Comparison of ENCODE assay signal across 20 cellular contexts in the genomic region with DNA sequence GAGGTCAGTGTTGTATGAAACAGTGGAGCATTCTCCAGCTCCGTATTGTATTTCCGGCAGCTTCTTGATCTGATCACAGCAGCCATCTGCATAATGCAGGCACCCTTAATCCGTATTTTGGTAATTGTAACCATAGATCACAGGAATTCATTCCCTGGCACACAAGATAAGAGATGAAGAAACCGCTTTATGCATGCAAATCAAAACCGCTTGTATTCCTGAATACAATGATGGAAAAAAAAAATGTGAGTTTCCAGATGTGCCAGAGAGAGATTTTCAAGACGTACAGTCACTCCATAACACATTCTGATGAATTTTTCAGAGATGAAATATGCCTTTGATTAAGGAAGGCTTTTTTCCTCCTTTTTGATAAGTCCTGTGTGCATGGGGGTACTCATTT.
DNase-seq lines count a peak whose midpoint lies in the region; TF ChIP-seq lines count a peak whose summit lies in the region.
"Had no signal": no experiment of that assay in that cellular context is flagged by ENCODE, and none has a peak within 500 bp of the region (broad histone marks: within the 10 kb centered on the region; RNA-seq: fewer than 3 reads in every experiment).

No MANE protein-coding gene starts in this region.

- H3K9me3 ChIP-seq in GM23248 (ENCODE audit: low read depth) (no peaks in the 10 kb centered on the region), adipocyte (ENCODE audit: control insufficient read depth, low read length) (peaks cover 4% of the 10 kb centered on the region)

- TF ChIP-seq CTCF in nephron progenitor cell (IDR thresholded peaks at IDR 0.05) = no peak

- H3K4me1 ChIP-seq in GM23248 (ENCODE audit: insufficient read depth) (no peaks in the 10 kb centered on the region), adipocyte (ENCODE audit: control insufficient read depth, insufficient read depth, low read length) (peaks cover 40% of the 10 kb centered on the region)

- intact Hi-C loops in posterior vena cava (cut with DNase I) = loop anchor here in 1 of 2 donors (10.0 kb wide), 1 partner anchor 146 kb away; no protein-coding TSS in a partner anchor

- H3K36me3 Mint-ChIP-seq in nephron progenitor cell (ENCODE audit: low read depth) = no peaks in the 10 kb centered on the region
- H3K36me3 Mint-ChIP-seq: CD4-positive, alpha-beta memory T cell; IgD-negative memory B cell had no signal

- H3K9me3 Mint-ChIP-seq in nephron progenitor cell = peaks cover 18% of the 10 kb centered on the region
- H3K9me3 Mint-ChIP-seq: CD4-positive, alpha-beta memory T cell had no signal

- H3K9me2 ChIP-seq in GM23248 (ENCODE audit: insufficient read depth) = no peaks in the 10 kb centered on the region

- H3K27me3 ChIP-seq in GM23248 (replicated peaks; ENCODE audit: insufficient read depth) (peaks cover 36% of the 10 kb centered on the region), adipocyte (replicated peaks; ENCODE audit: control insufficient read depth, insufficient read depth, low read length) (no peaks in the 10 kb centered on the region)

- H3K4me3 Mint-ChIP-seq in nephron progenitor cell = no peak overlapping the region
- H3K4me3 Mint-ChIP-seq: CD4-positive, alpha-beta memory T cell; IgD-negative memory B cell had no signal

- no peaks in the 10 kb centered on the region for H3F3A ChIP-seq in GM23248 (ENCODE audit: insufficient read depth)

- H4K20me1 ChIP-seq in GM23248 (ENCODE audit: insufficient read depth) = no peaks in the 10 kb centered on the region

- no peak overlapping the region for H3K27ac ChIP-seq in GM23248
- H3K27ac ChIP-seq: PC-9, RWPE1 had no signal

- no peaks in the 10 kb centered on the region for H3K36me3 ChIP-seq in GM23248 (ENCODE audit: low read depth)
- H3K36me3 ChIP-seq in adipocyte (ENCODE audit: control insufficient read depth, insufficient read depth, low read length, severe bottlenecking) = no peaks in the 10 kb centered on the region

- H3K4me3 ChIP-seq in GM23248 (no peak overlapping the region), adipocyte (ENCODE audit: low read length) (peak overlapping the region; percentile 17)
- H3K4me3 ChIP-seq: PC-9 had no signal

- H3K27me3 Mint-ChIP-seq in nephron progenitor cell (ENCODE audit: low read depth, poor library complexity) = peaks cover 11% of the 10 kb centered on the region
- H3K27me3 Mint-ChIP-seq: IgD-negative memory B cell had no signal

- in situ Hi-C loops in GM23248 (cut with MboI) = no loop called here

- H3K4me1 Mint-ChIP-seq in nephron progenitor cell = peaks cover 17% of the 10 kb centered on the region

- WGBS in GM23248 (ENCODE audit: low coverage in 1 of 2, low lambda C conversion rate in 2 of 2, missing lambda C conversion rate in 2 of 2), 2 experiments = 9 to 11% methylated on average over 6 of the region's 6 CpGs

- H2AFZ ChIP-seq in GM23248 = no peak overlapping the region
- H2AFZ ChIP-seq: PC-9 had no signal

- H3K9ac ChIP-seq in GM23248 = no peak overlapping the region
- no peak overlapping the region for H3K9ac ChIP-seq in adipocyte (ENCODE audit: low read length)

- no peak overlapping the region for H3K27ac Mint-ChIP-seq in nephron progenitor cell
- H3K27ac Mint-ChIP-seq: CD4-positive, alpha-beta memory T cell; IgD-negative memory B cell had no signal

- H3K79me2 ChIP-seq in GM23248 (ENCODE audit: insufficient read depth) = no peaks in the 10 kb centered on the region

- peak overlapping the region; percentile 1 for H3K4me2 ChIP-seq in GM23248 (ENCODE audit: unreplicated experiment)
- H3K4me2 ChIP-seq: PC-9 had no signal

- DNase-seq in GM23248 (peak; percentile 10), adipocyte (ENCODE audit: low read depth) (peak; percentile 80), globus pallidus (ENCODE audit: low spot score) (peak; percentile 3), posterior vena cava (ENCODE audit: low spot score) (peak; percentile 16), putamen (ENCODE audit: low spot score) (no peak), DMS153 treated with DMSO at 0.1 percent for 48 hours (lab: John Stamatoyannopoulos, UW; ENCODE audit: unreplicated experiment) (no peak), nephron progenitor cell (no peak)
- DNase-seq: CD4-positive, alpha-beta memory T cell; DMS53; EL; Kasumi-1; MM.1S; NCI-H1092; NCI-H146; NCI-H2081; NCI-H2171 treated with DMSO at 0.1 percent for 48 hours; PC-9; SIG-M5 had no signal

Comparison
In these comparisons a context has a peak if more than half of its experiments do, and no peak if none do; other contexts are left out.
1. DNase-seq: peak in GM23248 (single experiment), adipocyte (single experiment), globus pallidus (single experiment) and posterior vena cava (single experiment); none in putamen (single experiment), DMS153 treated with DMSO at 0.1 percent for 48 hours (single experiment) and nephron progenitor cell (single experiment).